1 cellular context compared by ENCODE assay signal in the genomic region with DNA sequence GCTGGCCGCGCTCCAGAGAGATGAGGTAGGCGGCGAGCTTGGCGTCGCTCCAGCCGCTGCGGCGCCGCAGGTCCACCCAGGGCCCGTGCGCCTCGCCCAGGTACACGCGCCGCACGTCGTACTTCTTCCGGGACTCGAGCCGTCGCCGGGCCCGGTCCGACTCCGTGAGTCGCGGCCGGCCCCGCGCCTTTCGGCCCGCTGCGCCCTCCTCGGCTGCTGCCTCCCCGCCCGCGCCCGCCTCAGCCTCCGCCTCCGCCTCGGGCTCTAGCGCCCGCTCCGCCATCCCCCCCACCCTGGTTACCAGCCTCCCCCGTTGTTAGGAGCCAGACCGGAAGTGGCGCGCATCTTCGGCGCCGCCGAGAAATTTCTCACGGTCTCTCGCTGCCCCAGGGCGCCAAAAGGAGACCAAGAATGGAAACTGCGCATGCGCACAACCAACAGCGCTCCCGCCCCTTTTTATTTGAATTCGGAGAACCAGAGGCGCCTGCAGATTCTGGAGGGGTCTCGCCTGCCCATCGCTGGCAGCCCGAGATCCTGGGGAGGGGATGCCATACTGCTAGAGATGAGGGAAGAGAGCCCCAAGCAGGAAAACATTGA.
TF ChIP-seq lines count a peak whose summit lies in the region.

A gene with protein sequence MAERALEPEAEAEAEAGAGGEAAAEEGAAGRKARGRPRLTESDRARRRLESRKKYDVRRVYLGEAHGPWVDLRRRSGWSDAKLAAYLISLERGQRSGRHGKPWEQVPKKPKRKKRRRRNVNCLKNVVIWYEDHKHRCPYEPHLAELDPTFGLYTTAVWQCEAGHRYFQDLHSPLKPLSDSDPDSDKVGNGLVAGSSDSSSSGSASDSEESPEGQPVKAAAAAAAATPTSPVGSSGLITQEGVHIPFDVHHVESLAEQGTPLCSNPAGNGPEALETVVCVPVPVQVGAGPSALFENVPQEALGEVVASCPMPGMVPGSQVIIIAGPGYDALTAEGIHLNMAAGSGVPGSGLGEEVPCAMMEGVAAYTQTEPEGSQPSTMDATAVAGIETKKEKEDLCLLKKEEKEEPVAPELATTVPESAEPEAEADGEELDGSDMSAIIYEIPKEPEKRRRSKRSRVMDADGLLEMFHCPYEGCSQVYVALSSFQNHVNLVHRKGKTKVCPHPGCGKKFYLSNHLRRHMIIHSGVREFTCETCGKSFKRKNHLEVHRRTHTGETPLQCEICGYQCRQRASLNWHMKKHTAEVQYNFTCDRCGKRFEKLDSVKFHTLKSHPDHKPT (minus strand): TSS at position 336 of the 597 bp plus-strand sequence. CDS start 53 bp downstream, at position 283.

TF ChIP-seq in WTC11, 78 proteins besides CTCF, POLR2A, EP300 and RAD21 (continued from another document and continues in another):
- TF ChIP-seq, protein P1, sequence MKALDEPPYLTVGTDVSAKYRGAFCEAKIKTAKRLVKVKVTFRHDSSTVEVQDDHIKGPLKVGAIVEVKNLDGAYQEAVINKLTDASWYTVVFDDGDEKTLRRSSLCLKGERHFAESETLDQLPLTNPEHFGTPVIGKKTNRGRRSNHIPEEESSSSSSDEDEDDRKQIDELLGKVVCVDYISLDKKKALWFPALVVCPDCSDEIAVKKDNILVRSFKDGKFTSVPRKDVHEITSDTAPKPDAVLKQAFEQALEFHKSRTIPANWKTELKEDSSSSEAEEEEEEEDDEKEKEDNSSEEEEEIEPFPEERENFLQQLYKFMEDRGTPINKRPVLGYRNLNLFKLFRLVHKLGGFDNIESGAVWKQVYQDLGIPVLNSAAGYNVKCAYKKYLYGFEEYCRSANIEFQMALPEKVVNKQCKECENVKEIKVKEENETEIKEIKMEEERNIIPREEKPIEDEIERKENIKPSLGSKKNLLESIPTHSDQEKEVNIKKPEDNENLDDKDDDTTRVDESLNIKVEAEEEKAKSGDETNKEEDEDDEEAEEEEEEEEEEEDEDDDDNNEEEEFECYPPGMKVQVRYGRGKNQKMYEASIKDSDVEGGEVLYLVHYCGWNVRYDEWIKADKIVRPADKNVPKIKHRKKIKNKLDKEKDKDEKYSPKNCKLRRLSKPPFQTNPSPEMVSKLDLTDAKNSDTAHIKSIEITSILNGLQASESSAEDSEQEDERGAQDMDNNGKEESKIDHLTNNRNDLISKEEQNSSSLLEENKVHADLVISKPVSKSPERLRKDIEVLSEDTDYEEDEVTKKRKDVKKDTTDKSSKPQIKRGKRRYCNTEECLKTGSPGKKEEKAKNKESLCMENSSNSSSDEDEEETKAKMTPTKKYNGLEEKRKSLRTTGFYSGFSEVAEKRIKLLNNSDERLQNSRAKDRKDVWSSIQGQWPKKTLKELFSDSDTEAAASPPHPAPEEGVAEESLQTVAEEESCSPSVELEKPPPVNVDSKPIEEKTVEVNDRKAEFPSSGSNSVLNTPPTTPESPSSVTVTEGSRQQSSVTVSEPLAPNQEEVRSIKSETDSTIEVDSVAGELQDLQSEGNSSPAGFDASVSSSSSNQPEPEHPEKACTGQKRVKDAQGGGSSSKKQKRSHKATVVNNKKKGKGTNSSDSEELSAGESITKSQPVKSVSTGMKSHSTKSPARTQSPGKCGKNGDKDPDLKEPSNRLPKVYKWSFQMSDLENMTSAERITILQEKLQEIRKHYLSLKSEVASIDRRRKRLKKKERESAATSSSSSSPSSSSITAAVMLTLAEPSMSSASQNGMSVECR (CRISPR knock-in tag; IDR thresholded peaks at IDR 0.05; ENCODE audit: borderline replicate concordance): no peak
- TF ChIP-seq GABPB1 (CRISPR knock-in tag; IDR thresholded peaks at IDR 0.05): peak; percentile 46; the same call in 1 of the 2 replicates
- no peak for TF ChIP-seq OVOL2 (CRISPR knock-in tag; IDR thresholded peaks at IDR 0.05; ENCODE audit: borderline replicate concordance)
- TF ChIP-seq, protein P2, sequence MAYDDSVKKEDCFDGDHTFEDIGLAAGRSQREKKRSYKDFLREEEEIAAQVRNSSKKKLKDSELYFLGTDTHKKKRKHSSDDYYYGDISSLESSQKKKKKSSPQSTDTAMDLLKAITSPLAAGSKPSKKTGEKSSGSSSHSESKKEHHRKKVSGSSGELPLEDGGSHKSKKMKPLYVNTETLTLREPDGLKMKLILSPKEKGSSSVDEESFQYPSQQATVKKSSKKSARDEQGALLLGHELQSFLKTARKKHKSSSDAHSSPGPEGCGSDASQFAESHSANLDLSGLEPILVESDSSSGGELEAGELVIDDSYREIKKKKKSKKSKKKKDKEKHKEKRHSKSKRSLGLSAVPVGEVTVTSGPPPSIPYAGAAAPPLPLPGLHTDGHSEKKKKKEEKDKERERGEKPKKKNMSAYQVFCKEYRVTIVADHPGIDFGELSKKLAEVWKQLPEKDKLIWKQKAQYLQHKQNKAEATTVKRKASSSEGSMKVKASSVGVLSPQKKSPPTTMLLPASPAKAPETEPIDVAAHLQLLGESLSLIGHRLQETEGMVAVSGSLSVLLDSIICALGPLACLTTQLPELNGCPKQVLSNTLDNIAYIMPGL (CRISPR knock-in tag; IDR thresholded peaks at IDR 0.05): no peak; the same call in 1 of the 2 replicates
- TF ChIP-seq RELA (CRISPR knock-in tag; IDR thresholded peaks at IDR 0.05; ENCODE audit: borderline replicate concordance): no peak
- TF ChIP-seq, protein P3, sequence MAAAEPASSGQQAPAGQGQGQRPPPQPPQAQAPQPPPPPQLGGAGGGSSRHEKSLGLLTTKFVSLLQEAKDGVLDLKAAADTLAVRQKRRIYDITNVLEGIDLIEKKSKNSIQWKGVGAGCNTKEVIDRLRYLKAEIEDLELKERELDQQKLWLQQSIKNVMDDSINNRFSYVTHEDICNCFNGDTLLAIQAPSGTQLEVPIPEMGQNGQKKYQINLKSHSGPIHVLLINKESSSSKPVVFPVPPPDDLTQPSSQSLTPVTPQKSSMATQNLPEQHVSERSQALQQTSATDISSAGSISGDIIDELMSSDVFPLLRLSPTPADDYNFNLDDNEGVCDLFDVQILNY (CRISPR knock-in tag; IDR thresholded peaks at IDR 0.05): no peak
- TF ChIP-seq IRF2 (CRISPR knock-in tag; IDR thresholded peaks at IDR 0.05; ENCODE audit: borderline replicate concordance, low read depth): no peak
- TF ChIP-seq SP1 (CRISPR knock-in tag; conservative IDR thresholded peaks at IDR 0.05): peak; percentile 8; the same call in 1 of the 2 replicates
- TF ChIP-seq, protein P4, sequence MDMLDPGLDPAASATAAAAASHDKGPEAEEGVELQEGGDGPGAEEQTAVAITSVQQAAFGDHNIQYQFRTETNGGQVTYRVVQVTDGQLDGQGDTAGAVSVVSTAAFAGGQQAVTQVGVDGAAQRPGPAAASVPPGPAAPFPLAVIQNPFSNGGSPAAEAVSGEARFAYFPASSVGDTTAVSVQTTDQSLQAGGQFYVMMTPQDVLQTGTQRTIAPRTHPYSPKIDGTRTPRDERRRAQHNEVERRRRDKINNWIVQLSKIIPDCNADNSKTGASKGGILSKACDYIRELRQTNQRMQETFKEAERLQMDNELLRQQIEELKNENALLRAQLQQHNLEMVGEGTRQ (CRISPR knock-in tag; IDR thresholded peaks at IDR 0.05): peak; percentile 18; the same call in 1 of the 2 replicates
- no peak for TF ChIP-seq FOXJ3 (CRISPR knock-in tag; IDR thresholded peaks at IDR 0.05; ENCODE audit: borderline replicate concordance)
- TF ChIP-seq NFATC4 (CRISPR knock-in tag; IDR thresholded peaks at IDR 0.05): peak; percentile 88
- TF ChIP-seq, protein P5, sequence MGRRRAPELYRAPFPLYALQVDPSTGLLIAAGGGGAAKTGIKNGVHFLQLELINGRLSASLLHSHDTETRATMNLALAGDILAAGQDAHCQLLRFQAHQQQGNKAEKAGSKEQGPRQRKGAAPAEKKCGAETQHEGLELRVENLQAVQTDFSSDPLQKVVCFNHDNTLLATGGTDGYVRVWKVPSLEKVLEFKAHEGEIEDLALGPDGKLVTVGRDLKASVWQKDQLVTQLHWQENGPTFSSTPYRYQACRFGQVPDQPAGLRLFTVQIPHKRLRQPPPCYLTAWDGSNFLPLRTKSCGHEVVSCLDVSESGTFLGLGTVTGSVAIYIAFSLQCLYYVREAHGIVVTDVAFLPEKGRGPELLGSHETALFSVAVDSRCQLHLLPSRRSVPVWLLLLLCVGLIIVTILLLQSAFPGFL (CRISPR knock-in tag; IDR thresholded peaks at IDR 0.05; ENCODE audit: borderline replicate concordance): no peak
- TF ChIP-seq NFYB (CRISPR knock-in tag; conservative IDR thresholded peaks at IDR 0.05; ENCODE audit: low read depth): no peak
- TF ChIP-seq, protein P6, sequence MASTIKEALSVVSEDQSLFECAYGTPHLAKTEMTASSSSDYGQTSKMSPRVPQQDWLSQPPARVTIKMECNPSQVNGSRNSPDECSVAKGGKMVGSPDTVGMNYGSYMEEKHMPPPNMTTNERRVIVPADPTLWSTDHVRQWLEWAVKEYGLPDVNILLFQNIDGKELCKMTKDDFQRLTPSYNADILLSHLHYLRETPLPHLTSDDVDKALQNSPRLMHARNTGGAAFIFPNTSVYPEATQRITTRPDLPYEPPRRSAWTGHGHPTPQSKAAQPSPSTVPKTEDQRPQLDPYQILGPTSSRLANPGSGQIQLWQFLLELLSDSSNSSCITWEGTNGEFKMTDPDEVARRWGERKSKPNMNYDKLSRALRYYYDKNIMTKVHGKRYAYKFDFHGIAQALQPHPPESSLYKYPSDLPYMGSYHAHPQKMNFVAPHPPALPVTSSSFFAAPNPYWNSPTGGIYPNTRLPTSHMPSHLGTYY (CRISPR knock-in tag; IDR thresholded peaks at IDR 0.05): peak; percentile 48; the same call in 1 of the 2 replicates
- no peak for TF ChIP-seq NR2C2 (CRISPR knock-in tag; IDR thresholded peaks at IDR 0.05)
- TF ChIP-seq ZNF416 (CRISPR knock-in tag; IDR thresholded peaks at IDR 0.05): peak; percentile 92
- TF ChIP-seq ETV6 (CRISPR knock-in tag; IDR thresholded peaks at IDR 0.05): peak; percentile 47; the same call in 1 of the 2 replicates
- peak; percentile 84; the same call in 1 of the 2 replicates for TF ChIP-seq ATF1 (CRISPR knock-in tag; IDR thresholded peaks at IDR 0.05)
- no peak for TF ChIP-seq ZNF317 (CRISPR knock-in tag; IDR thresholded peaks at IDR 0.05; ENCODE audit: borderline replicate concordance, low read depth)
- TF ChIP-seq, protein P7, sequence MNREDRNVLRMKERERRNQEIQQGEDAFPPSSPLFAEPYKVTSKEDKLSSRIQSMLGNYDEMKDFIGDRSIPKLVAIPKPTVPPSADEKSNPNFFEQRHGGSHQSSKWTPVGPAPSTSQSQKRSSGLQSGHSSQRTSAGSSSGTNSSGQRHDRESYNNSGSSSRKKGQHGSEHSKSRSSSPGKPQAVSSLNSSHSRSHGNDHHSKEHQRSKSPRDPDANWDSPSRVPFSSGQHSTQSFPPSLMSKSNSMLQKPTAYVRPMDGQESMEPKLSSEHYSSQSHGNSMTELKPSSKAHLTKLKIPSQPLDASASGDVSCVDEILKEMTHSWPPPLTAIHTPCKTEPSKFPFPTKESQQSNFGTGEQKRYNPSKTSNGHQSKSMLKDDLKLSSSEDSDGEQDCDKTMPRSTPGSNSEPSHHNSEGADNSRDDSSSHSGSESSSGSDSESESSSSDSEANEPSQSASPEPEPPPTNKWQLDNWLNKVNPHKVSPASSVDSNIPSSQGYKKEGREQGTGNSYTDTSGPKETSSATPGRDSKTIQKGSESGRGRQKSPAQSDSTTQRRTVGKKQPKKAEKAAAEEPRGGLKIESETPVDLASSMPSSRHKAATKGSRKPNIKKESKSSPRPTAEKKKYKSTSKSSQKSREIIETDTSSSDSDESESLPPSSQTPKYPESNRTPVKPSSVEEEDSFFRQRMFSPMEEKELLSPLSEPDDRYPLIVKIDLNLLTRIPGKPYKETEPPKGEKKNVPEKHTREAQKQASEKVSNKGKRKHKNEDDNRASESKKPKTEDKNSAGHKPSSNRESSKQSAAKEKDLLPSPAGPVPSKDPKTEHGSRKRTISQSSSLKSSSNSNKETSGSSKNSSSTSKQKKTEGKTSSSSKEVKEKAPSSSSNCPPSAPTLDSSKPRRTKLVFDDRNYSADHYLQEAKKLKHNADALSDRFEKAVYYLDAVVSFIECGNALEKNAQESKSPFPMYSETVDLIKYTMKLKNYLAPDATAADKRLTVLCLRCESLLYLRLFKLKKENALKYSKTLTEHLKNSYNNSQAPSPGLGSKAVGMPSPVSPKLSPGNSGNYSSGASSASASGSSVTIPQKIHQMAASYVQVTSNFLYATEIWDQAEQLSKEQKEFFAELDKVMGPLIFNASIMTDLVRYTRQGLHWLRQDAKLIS (CRISPR knock-in tag; IDR thresholded peaks at IDR 0.05; ENCODE audit: borderline replicate concordance): no peak
- no peak for TF ChIP-seq ZNF396 (CRISPR knock-in tag; IDR thresholded peaks at IDR 0.05; ENCODE audit: borderline replicate concordance)
- TF ChIP-seq, protein P8, sequence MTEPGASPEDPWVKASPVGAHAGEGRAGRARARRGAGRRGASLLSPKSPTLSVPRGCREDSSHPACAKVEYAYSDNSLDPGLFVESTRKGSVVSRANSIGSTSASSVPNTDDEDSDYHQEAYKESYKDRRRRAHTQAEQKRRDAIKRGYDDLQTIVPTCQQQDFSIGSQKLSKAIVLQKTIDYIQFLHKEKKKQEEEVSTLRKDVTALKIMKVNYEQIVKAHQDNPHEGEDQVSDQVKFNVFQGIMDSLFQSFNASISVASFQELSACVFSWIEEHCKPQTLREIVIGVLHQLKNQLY (CRISPR knock-in tag; IDR thresholded peaks at IDR 0.05): no peak
- no peak for TF ChIP-seq MXD4 (CRISPR knock-in tag; IDR thresholded peaks at IDR 0.05; ENCODE audit: borderline replicate concordance)
- TF ChIP-seq, protein P9, sequence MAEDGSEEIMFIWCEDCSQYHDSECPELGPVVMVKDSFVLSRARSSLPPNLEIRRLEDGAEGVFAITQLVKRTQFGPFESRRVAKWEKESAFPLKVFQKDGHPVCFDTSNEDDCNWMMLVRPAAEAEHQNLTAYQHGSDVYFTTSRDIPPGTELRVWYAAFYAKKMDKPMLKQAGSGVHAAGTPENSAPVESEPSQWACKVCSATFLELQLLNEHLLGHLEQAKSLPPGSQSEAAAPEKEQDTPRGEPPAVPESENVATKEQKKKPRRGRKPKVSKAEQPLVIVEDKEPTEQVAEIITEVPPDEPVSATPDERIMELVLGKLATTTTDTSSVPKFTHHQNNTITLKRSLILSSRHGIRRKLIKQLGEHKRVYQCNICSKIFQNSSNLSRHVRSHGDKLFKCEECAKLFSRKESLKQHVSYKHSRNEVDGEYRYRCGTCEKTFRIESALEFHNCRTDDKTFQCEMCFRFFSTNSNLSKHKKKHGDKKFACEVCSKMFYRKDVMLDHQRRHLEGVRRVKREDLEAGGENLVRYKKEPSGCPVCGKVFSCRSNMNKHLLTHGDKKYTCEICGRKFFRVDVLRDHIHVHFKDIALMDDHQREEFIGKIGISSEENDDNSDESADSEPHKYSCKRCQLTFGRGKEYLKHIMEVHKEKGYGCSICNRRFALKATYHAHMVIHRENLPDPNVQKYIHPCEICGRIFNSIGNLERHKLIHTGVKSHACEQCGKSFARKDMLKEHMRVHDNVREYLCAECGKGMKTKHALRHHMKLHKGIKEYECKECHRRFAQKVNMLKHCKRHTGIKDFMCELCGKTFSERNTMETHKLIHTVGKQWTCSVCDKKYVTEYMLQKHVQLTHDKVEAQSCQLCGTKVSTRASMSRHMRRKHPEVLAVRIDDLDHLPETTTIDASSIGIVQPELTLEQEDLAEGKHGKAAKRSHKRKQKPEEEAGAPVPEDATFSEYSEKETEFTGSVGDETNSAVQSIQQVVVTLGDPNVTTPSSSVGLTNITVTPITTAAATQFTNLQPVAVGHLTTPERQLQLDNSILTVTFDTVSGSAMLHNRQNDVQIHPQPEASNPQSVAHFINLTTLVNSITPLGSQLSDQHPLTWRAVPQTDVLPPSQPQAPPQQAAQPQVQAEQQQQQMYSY (CRISPR knock-in tag; IDR thresholded peaks at IDR 0.05): no peak
- TF ChIP-seq, protein P10, sequence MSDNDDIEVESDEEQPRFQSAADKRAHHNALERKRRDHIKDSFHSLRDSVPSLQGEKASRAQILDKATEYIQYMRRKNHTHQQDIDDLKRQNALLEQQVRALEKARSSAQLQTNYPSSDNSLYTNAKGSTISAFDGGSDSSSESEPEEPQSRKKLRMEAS (CRISPR knock-in tag; IDR thresholded peaks at IDR 0.05): peak; percentile 52; the same call in 1 of the 2 replicates
